13 cellular contexts compared by ENCODE assay signal in genomic region chr2:86254576-86255538, GRCh38. TPM values are rescaled to one million over a fixed set of nuclear protein-coding genes. Genes with fewer than 3 reads are reported as not detected.
A peak's percentile ranks its signal among the peaks of the same experiment; 100 is the strongest.
DNase-seq lines count a peak whose midpoint lies in the region; ATAC-seq and TF ChIP-seq lines count a peak whose summit lies in the region.
"Had no signal": no experiment of that assay in that cellular context is flagged by ENCODE, and none has a peak within 500 bp of the region (broad histone marks: within the 10 kb centered on the region; RNA-seq: fewer than 3 reads in every experiment).

No MANE protein-coding gene starts in this region.

- TF ChIP-seq CTCF in MCF 10A (IDR thresholded peaks at IDR 0.05; ENCODE audit: unreplicated experiment): no peak
- no peak for TF ChIP-seq CTCF in lower lobe of right lung (IDR thresholded peaks at IDR 0.05)
- TF ChIP-seq CTCF in vagina (IDR thresholded peaks at IDR 0.05): no peak
- no peak for TF ChIP-seq CTCF in CD4-positive, alpha-beta T cell (IDR thresholded peaks at IDR 0.05)

- H3K27ac ChIP-seq in lower lobe of right lung (no peak overlapping the region), vagina (peak overlapping the region; percentile 2)
- no peak overlapping the region for H3K27ac ChIP-seq in CD4-positive, alpha-beta T cell (ENCODE audit: low read depth, low read length)
- H3K27ac ChIP-seq: GM23248 had no signal

- no TSS peak for BruUV-seq in MCF 10A (replicated peaks; lab: Mats Ljungman, UMichigan)

- POLR2A ChIA-PET in MCF 10A (lab: Yijun Ruan, JAX): no interaction called here
- POLR2A ChIA-PET in CD4-positive, alpha-beta T cell (lab: Charles Lee): no interaction called here

- TF ChIP-seq POLR2A in vagina (IDR thresholded peaks at IDR 0.05): no peak

- in situ Hi-C loops in T47D (cut with HindIII; ENCODE audit: low pct_unique_long_range_greater_than_20kb, low sequenced_read_pairs): no loop called here

- H3K9me3 ChIP-seq in lower lobe of right lung (no peaks in the 10 kb centered on the region), vagina (no peaks in the 10 kb centered on the region)
- H3K9me3 ChIP-seq in CD4-positive, alpha-beta T cell (ENCODE audit: control insufficient read depth, low read length): no peaks in the 10 kb centered on the region

- ATAC-seq in lower lobe of right lung (peak; percentile 80 to 87), GM18867 (IDR thresholded peaks at IDR 0.05; ENCODE audit: unreplicated experiment) (no peak), HG02938 (IDR thresholded peaks at IDR 0.05; ENCODE audit: unreplicated experiment) (no peak)
- no peak for ATAC-seq in CD4-positive, alpha-beta T cell (ENCODE audit: poor library complexity)
- ATAC-seq: stimulated activated memory B cell treated with anti-CD40 and anti-IgM and Interleukin-4, amounts not matched to agents 10 μg/mL and 1 μg/mL and 100 μg/mL, for 72 hours had no signal

- H3K9me3 Mint-ChIP-seq in MCF 10A (ENCODE audit: unreplicated experiment): no peaks in the 10 kb centered on the region
- no peaks in the 10 kb centered on the region for H3K9me3 Mint-ChIP-seq in CD4-positive, alpha-beta T cell
- H3K9me3 Mint-ChIP-seq: activated naive CD8-positive, alpha-beta T cell treated with anti-CD3 and anti-CD28 coated beads for 36 hours; stimulated activated memory B cell treated with anti-CD40 and anti-IgM and Interleukin-4, amounts not matched to agents 10 μg/mL and 1 μg/mL and 100 μg/mL, for 72 hours had no signal

- H3K4me1 ChIP-seq in lower lobe of right lung: peaks cover 13% of the 10 kb centered on the region
- H3K4me1 ChIP-seq in vagina: no peaks in the 10 kb centered on the region

- no peaks in the 10 kb centered on the region for H3K4me1 Mint-ChIP-seq in MCF 10A (ENCODE audit: insufficient read depth, unreplicated experiment)
- H3K4me1 Mint-ChIP-seq in CD4-positive, alpha-beta T cell (ENCODE audit: low read depth): peaks cover 7% of the 10 kb centered on the region
- H3K4me1 Mint-ChIP-seq: activated naive CD8-positive, alpha-beta T cell treated with anti-CD3 and anti-CD28 coated beads for 36 hours had no signal

- H3K27me3 ChIP-seq in lower lobe of right lung (ENCODE audit: low read depth) (peaks cover 3% of the 10 kb centered on the region), vagina (no peaks in the 10 kb centered on the region)
- H3K27me3 ChIP-seq in CD4-positive, alpha-beta T cell (ENCODE audit: control insufficient read depth, insufficient read depth, low read length): no peaks in the 10 kb centered on the region

- H3K27me3 Mint-ChIP-seq in MCF 10A (ENCODE audit: insufficient read depth, unreplicated experiment): peaks cover 14% of the 10 kb centered on the region
- peaks cover 5% of the 10 kb centered on the region for H3K27me3 Mint-ChIP-seq in CD4-positive, alpha-beta T cell
- H3K27me3 Mint-ChIP-seq: activated naive CD8-positive, alpha-beta T cell treated with anti-CD3 and anti-CD28 coated beads for 36 hours; stimulated activated memory B cell treated with anti-CD40 and anti-IgM and Interleukin-4, amounts not matched to agents 10 μg/mL and 1 μg/mL and 100 μg/mL, for 72 hours had no signal

- intact Hi-C loops in MCF 10A (cut with micrococcal nuclease): no loop called here
- intact Hi-C loops in lower lobe of right lung (cut with DNase I): no loop called here
- intact Hi-C loops in vagina (cut with DNase I): no loop called here
- intact Hi-C loops in CD4-positive, alpha-beta T cell (cut with DNase I, micrococcal nuclease): no loop called here

- H3K36me3 ChIP-seq in lower lobe of right lung (no peaks in the 10 kb centered on the region), vagina (no peaks in the 10 kb centered on the region)

- no peak overlapping the region for H3K4me3 Mint-ChIP-seq in MCF 10A (ENCODE audit: unreplicated experiment)
- H3K4me3 Mint-ChIP-seq in CD4-positive, alpha-beta T cell: no peak overlapping the region
- H3K4me3 Mint-ChIP-seq: activated naive CD8-positive, alpha-beta T cell treated with anti-CD3 and anti-CD28 coated beads for 36 hours; stimulated activated memory B cell treated with anti-CD40 and anti-IgM and Interleukin-4, amounts not matched to agents 10 μg/mL and 1 μg/mL and 100 μg/mL, for 72 hours had no signal

- DNase-seq in T47D (ENCODE audit: low read depth in 1 of 2, low spot score in 1 of 2): peak; percentile 24 to 70
- DNase-seq in MCF 10A (ENCODE audit: unreplicated experiment): no peak
- peak; percentile 59 for DNase-seq in cerebellum (ENCODE audit: low spot score)
- DNase-seq in lower lobe of right lung: peak; percentile 56
- no peak for DNase-seq in vagina (ENCODE audit: extremely low spot score in 2 of 2)
- DNase-seq in CD4-positive, alpha-beta T cell: no peak
- DNase-seq: activated naive CD8-positive, alpha-beta T cell treated with anti-CD3 and anti-CD28 coated beads for 36 hours; GDM1; GM23248; NCI-H524 had no signal

- CTCF ChIA-PET in MCF 10A (lab: Yijun Ruan, JAX): no interaction called here
- CTCF ChIA-PET in CD4-positive, alpha-beta T cell (lab: Charles Lee): interaction anchor here (0.7 kb wide), 1 partner anchor 9 kb away, joined by 3 read pairs; no protein-coding TSS in a partner anchor

- H3K27ac Mint-ChIP-seq in MCF 10A (ENCODE audit: low read depth, unreplicated experiment): no peak overlapping the region
- no peak overlapping the region for H3K27ac Mint-ChIP-seq in CD4-positive, alpha-beta T cell
- H3K27ac Mint-ChIP-seq: activated naive CD8-positive, alpha-beta T cell treated with anti-CD3 and anti-CD28 coated beads for 36 hours; stimulated activated memory B cell treated with anti-CD40 and anti-IgM and Interleukin-4, amounts not matched to agents 10 μg/mL and 1 μg/mL and 100 μg/mL, for 72 hours had no signal

- no peak overlapping the region for H3K4me3 ChIP-seq in lower lobe of right lung
- no peak overlapping the region for H3K4me3 ChIP-seq in vagina
- H3K4me3 ChIP-seq: GM23248 had no signal

- peaks cover 4% of the 10 kb centered on the region for H3K36me3 Mint-ChIP-seq in MCF 10A (ENCODE audit: insufficient read depth, unreplicated experiment)
- H3K36me3 Mint-ChIP-seq in CD4-positive, alpha-beta T cell (ENCODE audit: low read depth): no peaks in the 10 kb centered on the region
- H3K36me3 Mint-ChIP-seq: activated naive CD8-positive, alpha-beta T cell treated with anti-CD3 and anti-CD28 coated beads for 36 hours; stimulated activated memory B cell treated with anti-CD40 and anti-IgM and Interleukin-4, amounts not matched to agents 10 μg/mL and 1 μg/mL and 100 μg/mL, for 72 hours had no signal

RNA-seq across cellular contexts. Expression of gene MRPL35, which starts 55.6 kb away (rescaled TPM):
- 36.4 and 44.8 TPM in 2 replicates for total RNA-seq in MCF 10A (2022)
- 32.9 TPM for total RNA-seq in cerebellum
- total RNA-seq in lower lobe of right lung: 22.5 TPM
- 11.0 TPM for total RNA-seq in vagina
- total RNA-seq in CD4-positive, alpha-beta T cell: 1 to 10 TPM; 5.4 to 6.1 TPM

RNA-seq across cellular contexts. Expression of gene IMMT, which starts 59.6 kb away (rescaled TPM):
- total RNA-seq in MCF 10A (2022): 84.6 and 114 TPM in 2 replicates
- total RNA-seq in cerebellum: 51.2 TPM
- total RNA-seq in lower lobe of right lung: 58.0 TPM
- total RNA-seq in vagina: 51.8 TPM
- 10 to 100 TPM; 39.5 to 40.8 TPM for total RNA-seq in CD4-positive, alpha-beta T cell

Comparison
In these comparisons a context has a peak if more than half of its experiments do, and no peak if none do; other contexts are left out.
1. DNase-seq: peak in T47D (2 of 2), cerebellum (single experiment) and lower lobe of right lung (single experiment); none in MCF 10A (single experiment), vagina (0 of 2) and CD4-positive, alpha-beta T cell (0 of 10).
2. ATAC-seq: peak in lower lobe of right lung (2 of 2); none in CD4-positive, alpha-beta T cell (single experiment), GM18867 (single experiment) and HG02938 (single experiment).